26 cellular contexts compared by ENCODE assay signal in genomic region chr5:40985501-40985900, GRCh38.
DNase-seq lines count a peak whose midpoint lies in the region; ATAC-seq, FAIRE-seq and TF ChIP-seq lines count a peak whose summit lies in the region.
"Had no signal": no experiment of that assay in that cellular context is flagged by ENCODE, and none has a peak within 500 bp of the region (broad histone marks: within the 10 kb centered on the region; RNA-seq: fewer than 3 reads in every experiment).

No MANE protein-coding gene starts in this region.

- H3K27ac ChIP-seq in brain microvascular endothelial cell (peak overlapping the region; percentile 44), neural cell (ENCODE audit: low read length) (peak overlapping the region; percentile 56), small intestine (ENCODE audit: low read depth in 1 of 2, low read length in 1 of 2) (no peak overlapping the region)
- H3K27ac ChIP-seq: KMS-11 had no signal

- in situ Hi-C loops in brain microvascular endothelial cell (cut with HindIII; ENCODE audit: low pct_ligation_motif_present, low sequenced_read_pairs): no loop called here

- H3K4me3 Mint-ChIP-seq in activated CD4-positive, alpha-beta memory T cell treated with anti-CD3 and anti-CD28 coated beads, Interleukin-2, amount 10 ng/mL, durations not matched to agents 7 days and 5 days: no peak overlapping the region
- H3K4me3 Mint-ChIP-seq: CD8-positive, alpha-beta T cell; GM23338 had no signal

- ATAC-seq in Right ventricle myocardium inferior: no peak
- ATAC-seq: CD8-positive, alpha-beta T cell; GM23338 had no signal

- no peaks in the 10 kb centered on the region for H3K36me3 Mint-ChIP-seq in activated CD4-positive, alpha-beta memory T cell treated with anti-CD3 and anti-CD28 coated beads, Interleukin-2, amount 10 ng/mL, durations not matched to agents 7 days and 5 days (ENCODE audit: low read depth)
- H3K36me3 Mint-ChIP-seq: CD8-positive, alpha-beta T cell had no signal

- H3K9me3 ChIP-seq in neural cell (ENCODE audit: low read length) (no peaks in the 10 kb centered on the region), small intestine (ENCODE audit: control insufficient read depth, low read depth) (no peaks in the 10 kb centered on the region)
- H3K9me3 ChIP-seq: HAP-1, SK-N-SH had no signal

- FAIRE-seq in small intestine (lab: Jason Lieb, UNC): no peak
- FAIRE-seq: GM18507 had no signal

- TF ChIP-seq CTCF in brain microvascular endothelial cell (IDR thresholded peaks at IDR 0.05; ENCODE audit: low read depth, low read length, missing control alignments) (no peak), neural cell (IDR thresholded peaks at IDR 0.05; ENCODE audit: poor library complexity, severe bottlenecking) (no peak)

- H4K20me1 ChIP-seq in neural cell (ENCODE audit: insufficient read depth): no peaks in the 10 kb centered on the region

- no peaks in the 10 kb centered on the region for H3K9me2 ChIP-seq in neural cell (ENCODE audit: insufficient read depth, low read length)
- H3K9me2 ChIP-seq: SK-N-SH had no signal

- no peak overlapping the region for H3K4me3 ChIP-seq in brain microvascular endothelial cell (ENCODE audit: low read depth, low read length)
- H3K4me3 ChIP-seq in neural cell (ENCODE audit: low read length): peak overlapping the region; percentile 22
- H3K4me3 ChIP-seq in small intestine (ENCODE audit: low read depth in 1 of 2, low read length in 2 of 2): no peak overlapping the region
- H3K4me3 ChIP-seq: GM23338, HAP-1 had no signal

- peak; percentile 34 for TF ChIP-seq RAD21 in neural cell (conservative IDR thresholded peaks at IDR 0.05)

- H3K9ac ChIP-seq in neural cell (ENCODE audit: low read length): no peak overlapping the region
- H3K9ac ChIP-seq: KMS-11, SK-N-SH had no signal

- peaks cover 6% of the 10 kb centered on the region for H3F3A ChIP-seq in neural cell (ENCODE audit: insufficient read depth, low read length, poor library complexity, severe bottlenecking)

- DNase-seq in NCI-H1417 treated with DMSO at 0.1 percent for 48 hours (lab: John Stamatoyannopoulos, UW): peak; percentile 63
- DNase-seq in NCI-H2227 treated with DMSO at 0.1 percent for 48 hours (lab: John Stamatoyannopoulos, UW): peak; percentile 49
- no peak for DNase-seq in brain microvascular endothelial cell
- no peak for DNase-seq in DMS79 (lab: John Stamatoyannopoulos, UW)
- no peak for DNase-seq in Right ventricle myocardium inferior (ENCODE audit: missing footprints)
- DNase-seq in activated CD4-positive, alpha-beta memory T cell treated with anti-CD3 and anti-CD28 coated beads, Interleukin-2, amount 10 ng/mL, durations not matched to agents 7 days and 5 days: no peak
- DNase-seq in small intestine: no peak
- DNase-seq: ACHN; AML-193; C1 segment of cervical spinal cord; CD8-positive, alpha-beta T cell; DMS153; GDM1; NCI-H1105; NCI-H187; NCI-H2107; NCI-H510A; NCI-H82; RPMI8226; SHP77 treated with DMSO at 0.1 percent for 48 hours; SK-N-SH had no signal

- H3K27ac Mint-ChIP-seq in activated CD4-positive, alpha-beta memory T cell treated with anti-CD3 and anti-CD28 coated beads, Interleukin-2, amount 10 ng/mL, durations not matched to agents 7 days and 5 days: no peak overlapping the region
- H3K27ac Mint-ChIP-seq: CD8-positive, alpha-beta T cell; GM23338 had no signal

- H2AFZ ChIP-seq in neural cell (ENCODE audit: low read depth, low read length): no peak overlapping the region
- H2AFZ ChIP-seq: GM23338 had no signal

- peak; percentile 96 for TF ChIP-seq EP300 in neural cell (conservative IDR thresholded peaks at IDR 0.05; ENCODE audit: poor library complexity, severe bottlenecking)

- H3K4me2 ChIP-seq in neural cell (ENCODE audit: low read length): peak overlapping the region; percentile 31
- H3K4me2 ChIP-seq: GM23338, KMS-11, SK-N-SH had no signal

- H3K27me3 ChIP-seq in brain microvascular endothelial cell (replicated peaks): no peaks in the 10 kb centered on the region
- H3K27me3 ChIP-seq in neural cell (ENCODE audit: insufficient read depth, low read depth, low read length): no peaks in the 10 kb centered on the region
- no peaks in the 10 kb centered on the region for H3K27me3 ChIP-seq in small intestine (ENCODE audit: control insufficient read depth in 2 of 2, insufficient read depth in 2 of 2, low read length in 2 of 2)

- no peaks in the 10 kb centered on the region for H3K4me1 Mint-ChIP-seq in activated CD4-positive, alpha-beta memory T cell treated with anti-CD3 and anti-CD28 coated beads, Interleukin-2, amount 10 ng/mL, durations not matched to agents 7 days and 5 days
- H3K4me1 Mint-ChIP-seq: GM23338 had no signal

- H3K27me3 Mint-ChIP-seq in activated CD4-positive, alpha-beta memory T cell treated with anti-CD3 and anti-CD28 coated beads, Interleukin-2, amount 10 ng/mL, durations not matched to agents 7 days and 5 days: no peaks in the 10 kb centered on the region

- H3K79me2 ChIP-seq in neural cell (replicated peaks; ENCODE audit: insufficient read depth, low read length): no peaks in the 10 kb centered on the region

- POLR2A ChIA-PET in activated CD4-positive, alpha-beta memory T cell treated with anti-CD3 and anti-CD28 coated beads, Interleukin-2, amount 10 ng/mL, durations not matched to agents 7 days and 5 days (lab: Charles Lee): no interaction called here

- 52 to 76% (median 63%) methylated on average over 4 of the region's 4 CpGs for WGBS in small intestine, 3 donors

- intact Hi-C loops in Right ventricle myocardium inferior (cut with DNase I): no loop called here

- no peaks in the 10 kb centered on the region for H3K36me3 ChIP-seq in brain microvascular endothelial cell (replicated peaks)
- no peaks in the 10 kb centered on the region for H3K36me3 ChIP-seq in neural cell (ENCODE audit: insufficient read depth, low read length)
- no peaks in the 10 kb centered on the region for H3K36me3 ChIP-seq in small intestine (ENCODE audit: control insufficient read depth in 2 of 2, insufficient read depth in 2 of 2, low read length in 2 of 2)
- H3K36me3 ChIP-seq: HAP-1 had no signal

- no peaks in the 10 kb centered on the region for H3K4me1 ChIP-seq in small intestine (ENCODE audit: control insufficient read depth in 2 of 2, insufficient read depth in 1 of 2, low read depth in 1 of 2, low read length in 1 of 2)
- H3K4me1 ChIP-seq: HAP-1 had no signal

- no peaks in the 10 kb centered on the region for H3K9me3 Mint-ChIP-seq in activated CD4-positive, alpha-beta memory T cell treated with anti-CD3 and anti-CD28 coated beads, Interleukin-2, amount 10 ng/mL, durations not matched to agents 7 days and 5 days
- H3K9me3 Mint-ChIP-seq: GM23338 had no signal

- CTCF ChIA-PET in activated CD4-positive, alpha-beta memory T cell treated with anti-CD3 and anti-CD28 coated beads, Interleukin-2, amount 10 ng/mL, durations not matched to agents 7 days and 5 days (lab: Charles Lee): no interaction called here

TF ChIP-seq in neural cell, 6 proteins besides CTCF, POLR2A, EP300 and RAD21:
- no peak for TF ChIP-seq MXI1 (conservative IDR thresholded peaks at IDR 0.05; ENCODE audit: poor library complexity, severe bottlenecking)
- TF ChIP-seq EZH2 (IDR thresholded peaks at IDR 0.05; ENCODE audit: borderline replicate concordance, insufficient read depth, low read length, poor library complexity, severe bottlenecking): no peak
- peak; percentile 97 for TF ChIP-seq POLR2AphosphoS5 (IDR thresholded peaks at IDR 0.05)
- peak; percentile 21 for TF ChIP-seq SMC3 (conservative IDR thresholded peaks at IDR 0.05; ENCODE audit: poor library complexity)
- TF ChIP-seq REST (IDR thresholded peaks at IDR 0.05; ENCODE audit: borderline replicate concordance): peak; percentile 80
- no peak for TF ChIP-seq TAF1 (IDR thresholded peaks at IDR 0.05; ENCODE audit: low read depth)

Comparison
In these comparisons a context has a peak if more than half of its experiments do, and no peak if none do; other contexts are left out.
1. DNase-seq: peak in NCI-H1417 treated with DMSO at 0.1 percent for 48 hours (single experiment) and NCI-H2227 treated with DMSO at 0.1 percent for 48 hours (single experiment); none in brain microvascular endothelial cell (single experiment), DMS79 (single experiment), Right ventricle myocardium inferior (single experiment), activated CD4-positive, alpha-beta memory T cell treated with anti-CD3 and anti-CD28 coated beads, Interleukin-2, amount 10 ng/mL, durations not matched to agents 7 days and 5 days (single experiment) and small intestine (single experiment).
2. H3K27ac ChIP-seq: peak in brain microvascular endothelial cell (single experiment) and neural cell (single experiment); none in small intestine (0 of 2).